In the genomic region with DNA sequence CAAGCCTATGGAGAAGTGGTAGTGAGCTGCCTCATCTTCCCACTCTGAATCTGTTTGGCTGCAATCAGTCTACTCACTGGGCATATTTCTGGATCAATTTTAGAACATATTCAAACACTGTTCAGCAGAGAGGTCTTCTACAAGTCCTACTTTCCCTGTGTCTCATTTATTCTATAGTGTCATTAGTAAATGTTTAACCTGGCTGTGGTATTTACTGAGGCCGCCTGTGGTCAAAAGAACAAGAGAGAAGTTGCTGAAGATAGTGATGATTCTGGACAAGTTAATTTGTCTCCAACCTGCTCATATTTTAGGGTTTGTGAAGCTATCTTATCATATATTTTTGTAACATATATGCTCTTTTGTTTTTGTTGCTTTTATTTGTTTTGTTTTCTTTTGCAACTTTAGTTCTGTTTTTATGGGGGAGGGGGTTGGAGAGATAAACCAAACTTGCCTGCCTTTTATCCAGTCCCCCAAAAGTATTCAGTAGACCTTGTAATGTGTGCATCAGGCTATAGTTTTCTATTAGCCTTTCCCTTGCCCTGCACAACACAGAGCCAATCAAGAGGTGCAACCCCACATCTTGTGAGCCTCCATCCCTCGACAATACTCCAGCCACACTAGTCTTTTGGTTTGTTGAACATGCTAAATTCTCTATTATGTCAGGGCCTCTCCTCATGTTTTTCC, we compare ENCODE assay signal across 18 cellular contexts.
DNase-seq lines count a peak whose midpoint lies in the region; ATAC-seq, FAIRE-seq and TF ChIP-seq lines count a peak whose summit lies in the region.
"Had no signal": no experiment of that assay in that cellular context is flagged by ENCODE, and none has a peak within 500 bp of the region (broad histone marks: within the 10 kb centered on the region; RNA-seq: fewer than 3 reads in every experiment).

No MANE protein-coding gene starts in this region.

- H3K4me1 ChIP-seq in kidney (ENCODE audit: control insufficient read depth in 1 of 2, insufficient read depth in 1 of 2, low read depth in 1 of 2, low read length in 2 of 2): no peaks in the 10 kb centered on the region
- H3K4me1 ChIP-seq: esophagus muscularis mucosa, thyroid gland had no signal

- no peaks in the 10 kb centered on the region for H3K9me3 ChIP-seq in kidney (ENCODE audit: control insufficient read depth in 1 of 2, low read length in 2 of 2)
- H3K9me3 ChIP-seq: esophagus muscularis mucosa, thyroid gland had no signal

- peak; percentile 73 for ATAC-seq in GM19025 (IDR thresholded peaks at IDR 0.05; ENCODE audit: low read depth, unreplicated experiment)
- ATAC-seq in HG02759 (IDR thresholded peaks at IDR 0.05; ENCODE audit: unreplicated experiment): peak; percentile 89
- peak; percentile 68 for ATAC-seq in HG03469 (IDR thresholded peaks at IDR 0.05; ENCODE audit: unreplicated experiment)
- ATAC-seq in SK-N-SH treated with all-trans-retinoic acid at 6 μM for 48 hours: no peak
- ATAC-seq: activated T-cell treated with anti-CD3 and anti-CD28 coated beads, Interleukin-2, amount 50 U/mL, for 4 hours had no signal

- no peak overlapping the region for H3K4me3 ChIP-seq in kidney (ENCODE audit: low read length in 2 of 2)
- H3K4me3 ChIP-seq: coronary artery, esophagus muscularis mucosa, thyroid gland had no signal

- no peak for TF ChIP-seq CTCF in kidney (IDR thresholded peaks at IDR 0.05; ENCODE audit: borderline replicate concordance, extremely low read depth, insufficient read depth)

- no peak for FAIRE-seq in kidney (lab: Jason Lieb, UNC)

- H3K36me3 ChIP-seq in kidney (ENCODE audit: control insufficient read depth in 1 of 2, insufficient read depth in 2 of 2, low read length in 2 of 2): no peaks in the 10 kb centered on the region
- H3K36me3 ChIP-seq: esophagus muscularis mucosa, thyroid gland had no signal

- intact Hi-C loops in kidney (cut with DNase I): no loop called here

- H3K27ac ChIP-seq in kidney (ENCODE audit: low read depth in 2 of 2, low read length in 2 of 2): no peak overlapping the region
- H3K27ac ChIP-seq: C4-2B, coronary artery, esophagus muscularis mucosa, thyroid gland had no signal

- DNase-seq in renal cortical epithelial cell (ENCODE audit: low read depth) (peak; percentile 81), NCI-H345 treated with DMSO at 0.1 percent for 48 hours (lab: John Stamatoyannopoulos, UW; ENCODE audit: unreplicated experiment) (no peak), iPS-NIHi7 (ENCODE audit: extremely low spot score) (no peak), kidney (no peak)
- DNase-seq: activated CD4-positive, alpha-beta T cell treated with anti-CD3 and anti-CD28 coated beads for 1 hour; activated T-cell treated with anti-CD3 and anti-CD28 coated beads, Interleukin-2, amount 50 U/mL, for 4 hours; HFFc6; NCI-H1105 treated with DMSO at 0.1 percent for 48 hours; NCI-H524; stimulated activated CD4-positive, alpha-beta T cell treated with anti-CD3 and anti-CD28 coated beads, Interleukin-12 subunit alpha, Interleukin-12 subunit beta, amount 100 ng/mL, for 4 hours; thyroid gland had no signal

- H3K9ac ChIP-seq in kidney (ENCODE audit: low read length in 2 of 2): no peak overlapping the region

TF ChIP-seq in SK-N-SH treated with all-trans-retinoic acid at 6 μM for 48 hours, 23 proteins besides CTCF, POLR2A, EP300 and RAD21:
- TF ChIP-seq, protein P1, sequence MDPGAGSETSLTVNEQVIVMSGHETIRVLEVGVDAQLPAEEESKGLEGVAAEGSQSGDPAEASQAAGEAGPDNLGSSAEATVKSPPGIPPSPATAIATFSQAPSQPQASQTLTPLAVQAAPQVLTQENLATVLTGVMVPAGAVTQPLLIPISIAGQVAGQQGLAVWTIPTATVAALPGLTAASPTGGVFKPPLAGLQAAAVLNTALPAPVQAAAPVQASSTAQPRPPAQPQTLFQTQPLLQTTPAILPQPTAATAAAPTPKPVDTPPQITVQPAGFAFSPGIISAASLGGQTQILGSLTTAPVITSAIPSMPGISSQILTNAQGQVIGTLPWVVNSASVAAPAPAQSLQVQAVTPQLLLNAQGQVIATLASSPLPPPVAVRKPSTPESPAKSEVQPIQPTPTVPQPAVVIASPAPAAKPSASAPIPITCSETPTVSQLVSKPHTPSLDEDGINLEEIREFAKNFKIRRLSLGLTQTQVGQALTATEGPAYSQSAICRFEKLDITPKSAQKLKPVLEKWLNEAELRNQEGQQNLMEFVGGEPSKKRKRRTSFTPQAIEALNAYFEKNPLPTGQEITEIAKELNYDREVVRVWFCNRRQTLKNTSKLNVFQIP (CRISPR knock-in tag; IDR thresholded peaks at IDR 0.05; ENCODE audit: borderline replicate concordance, low read depth): no peak
- TF ChIP-seq ZFP30 (CRISPR knock-in tag; IDR thresholded peaks at IDR 0.05) (no peak), CREB5 (CRISPR knock-in tag; IDR thresholded peaks at IDR 0.05; ENCODE audit: low read depth) (no peak), TOX (CRISPR knock-in tag; IDR thresholded peaks at IDR 0.05; ENCODE audit: borderline replicate concordance) (no peak), ZNF8 (CRISPR knock-in tag; IDR thresholded peaks at IDR 0.05) (no peak), OSR1 (CRISPR knock-in tag; IDR thresholded peaks at IDR 0.05) (no peak), ISL1 (CRISPR knock-in tag; IDR thresholded peaks at IDR 0.05) (no peak), SNAI2 (CRISPR knock-in tag; IDR thresholded peaks at IDR 0.05) (no peak), BACH2 (CRISPR knock-in tag; IDR thresholded peaks at IDR 0.05; ENCODE audit: borderline replicate concordance) (no peak), CSRNP3 (CRISPR knock-in tag; IDR thresholded peaks at IDR 0.05) (no peak), ESRRG (CRISPR knock-in tag; IDR thresholded peaks at IDR 0.05) (no peak), RARB (CRISPR knock-in tag; IDR thresholded peaks at IDR 0.05) (no peak)
- TF ChIP-seq, protein P2, sequence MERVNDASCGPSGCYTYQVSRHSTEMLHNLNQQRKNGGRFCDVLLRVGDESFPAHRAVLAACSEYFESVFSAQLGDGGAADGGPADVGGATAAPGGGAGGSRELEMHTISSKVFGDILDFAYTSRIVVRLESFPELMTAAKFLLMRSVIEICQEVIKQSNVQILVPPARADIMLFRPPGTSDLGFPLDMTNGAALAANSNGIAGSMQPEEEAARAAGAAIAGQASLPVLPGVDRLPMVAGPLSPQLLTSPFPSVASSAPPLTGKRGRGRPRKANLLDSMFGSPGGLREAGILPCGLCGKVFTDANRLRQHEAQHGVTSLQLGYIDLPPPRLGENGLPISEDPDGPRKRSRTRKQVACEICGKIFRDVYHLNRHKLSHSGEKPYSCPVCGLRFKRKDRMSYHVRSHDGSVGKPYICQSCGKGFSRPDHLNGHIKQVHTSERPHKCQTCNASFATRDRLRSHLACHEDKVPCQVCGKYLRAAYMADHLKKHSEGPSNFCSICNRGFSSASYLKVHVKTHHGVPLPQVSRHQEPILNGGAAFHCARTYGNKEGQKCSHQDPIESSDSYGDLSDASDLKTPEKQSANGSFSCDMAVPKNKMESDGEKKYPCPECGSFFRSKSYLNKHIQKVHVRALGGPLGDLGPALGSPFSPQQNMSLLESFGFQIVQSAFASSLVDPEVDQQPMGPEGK (CRISPR knock-in tag; IDR thresholded peaks at IDR 0.05; ENCODE audit: borderline replicate concordance): no peak
